ENCODE assay signal across 15 cellular contexts in genomic region chr14:58805057-58805456, GRCh38.
DNase-seq lines count a peak whose midpoint lies in the region; ATAC-seq, FAIRE-seq and TF ChIP-seq lines count a peak whose summit lies in the region.
"Had no signal": no experiment of that assay in that cellular context is flagged by ENCODE, and none has a peak within 500 bp of the region (broad histone marks: within the 10 kb centered on the region; RNA-seq: fewer than 3 reads in every experiment).

No MANE protein-coding gene starts in this region.

- FAIRE-seq in GM12891 (lab: Jason Lieb, UNC), result no peak

- TF ChIP-seq POLR2A in GM12891 (IDR thresholded peaks at IDR 0.05; ENCODE audit: low read depth, low read length), result no peak

- H3K4me3 ChIP-seq in skeletal muscle cell (ENCODE audit: low read depth, low read length), result no peak overlapping the region
- H3K4me3 ChIP-seq: coronary artery had no signal

- no peak for ATAC-seq in GM19455 (IDR thresholded peaks at IDR 0.05; ENCODE audit: unreplicated experiment)
- ATAC-seq: foreskin keratinocyte had no signal

- DNase-seq in NCI-H1092 treated with DMSO at 0.1 percent for 48 hours (lab: John Stamatoyannopoulos, UW) (peak; percentile 59), NCI-H1092 (lab: John Stamatoyannopoulos, UW) (no peak), NCI-H345 (lab: John Stamatoyannopoulos, UW) (peak; percentile 72), fibroblast of peridontal ligament (ENCODE audit: extremely low read depth) (peak; percentile 84), skeletal muscle cell (ENCODE audit: low read depth) (peak; percentile 59), GM12891 (ENCODE audit: insufficient read length, low spot score) (no peak), HuH-7.5 (ENCODE audit: low spot score) (no peak)
- DNase-seq: 8988T; Caco-2; H9; stimulated activated CD4-positive, alpha-beta T cell treated with anti-CD3 and anti-CD28 coated beads, Interleukin-12 subunit alpha, Interleukin-12 subunit beta, amount 100 ng/mL, for 4 hours; T-helper 9 cell had no signal

TF ChIP-seq in GM12891, 5 proteins besides CTCF, POLR2A, EP300 and RAD21:
- TF ChIP-seq TAF1 (IDR thresholded peaks at IDR 0.05; ENCODE audit: low read depth, low read length) (no peak), PAX5 (IDR thresholded peaks at IDR 0.05; ENCODE audit: insufficient read depth, low read length, severe bottlenecking) (no peak), POU2F2 (IDR thresholded peaks at IDR 0.05; ENCODE audit: low read depth, low read length) (no peak), POLR2AphosphoS5 (IDR thresholded peaks at IDR 0.05; ENCODE audit: low read depth, low read length) (no peak), SPI1 (IDR thresholded peaks at IDR 0.05; ENCODE audit: low read depth, low read length) (no peak)

Comparison
In these comparisons a context has a peak if more than half of its experiments do, and no peak if none do; other contexts are left out.
1. DNase-seq: peak in NCI-H1092 treated with DMSO at 0.1 percent for 48 hours (single experiment), NCI-H345 (single experiment), fibroblast of peridontal ligament (single experiment) and skeletal muscle cell (single experiment); none in NCI-H1092 (single experiment), GM12891 (single experiment) and HuH-7.5 (single experiment).